In the genomic region with DNA sequence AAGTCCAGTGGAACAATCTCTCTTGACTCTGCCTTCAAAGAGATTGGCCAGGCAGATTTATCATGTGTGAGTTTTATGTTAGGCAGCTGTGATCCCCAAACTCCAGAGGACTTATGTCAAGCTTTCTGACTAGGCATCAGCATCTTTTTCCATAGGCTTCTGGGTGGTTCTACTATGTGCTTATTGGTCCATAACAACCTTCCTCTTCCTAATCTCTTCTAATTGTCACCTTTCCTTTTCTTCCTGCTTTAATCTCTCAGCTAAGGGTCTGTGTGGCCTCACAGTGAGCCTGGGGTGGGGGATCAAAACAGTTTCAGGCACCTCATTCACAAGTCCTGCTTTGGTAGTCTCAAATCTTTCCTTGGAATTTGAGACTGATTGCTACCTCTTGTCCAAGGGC, we compare ENCODE assay signal across 30 cellular contexts.
"Had no signal": no experiment of that assay in that cellular context is flagged by ENCODE, and none has a peak within 500 bp of the region (broad histone marks: within the 10 kb centered on the region; RNA-seq: fewer than 3 reads in every experiment).

No MANE protein-coding gene starts in this region.

- H3K27ac ChIP-seq: neutrophil, pancreas, psoas muscle, right lobe of liver, sigmoid colon, skin epidermis, spleen, suprapubic skin, testis, tibial artery, transverse colon, upper lobe of right lung, uterus had no signal

- H3K4me1 Mint-ChIP-seq: natural killer cell; stimulated activated memory B cell treated with anti-CD40 and anti-IgM and Interleukin-4, amounts not matched to agents 10 μg/mL and 1 μg/mL and 100 μg/mL, for 72 hours; stimulated activated naive CD8-positive, alpha-beta T cell treated with anti-CD3 and anti-CD28 coated beads, Interleukin-15, amount 100 ng/mL, for 72 hours had no signal

- DNase-seq: naive thymus-derived CD4-positive, alpha-beta T cell; natural killer cell; nucleus accumbens; pancreas; psoas muscle; right cardiac atrium; right lobe of liver; sigmoid colon; spleen; stimulated activated CD4-positive, alpha-beta T cell treated with anti-CD3 and anti-CD28 coated beads, Interleukin-12 subunit alpha, Interleukin-12 subunit beta, amount 100 ng/mL, for 4 hours; stimulated activated CD4-positive, alpha-beta T cell treated with anti-CD3 and anti-CD28 coated beads, Interleukin-1b, Interleukin-23, amount 100 ng/mL, for 48 hours; stimulated activated CD4-positive, alpha-beta T cell treated with anti-CD3 and anti-CD28 coated beads, Interleukin-4, amount 100 ng/mL, for 1 hour; stimulated activated CD4-positive, alpha-beta T cell treated with anti-CD3 and anti-CD28 coated beads, Interleukin-4, amount 100 ng/mL, for 4 hours; stimulated activated CD8-positive, alpha-beta memory T cell treated with anti-CD3 and anti-CD28 coated beads, Interleukin-4, amount 100 ng/mL, for 48 hours; stimulated activated naive CD4-positive, alpha-beta T cell; stimulated activated naive CD8-positive, alpha-beta T cell treated with anti-CD3 and anti-CD28 coated beads, Interleukin-15, amount 100 ng/mL, for 72 hours; stimulated activated naive CD8-positive, alpha-beta T cell treated with anti-CD3 and anti-CD28 coated beads, Interleukin-15, Interleukin-2, amounts not matched to agents 100 U/mL and 50 U/mL, for 24 hours; substantia nigra; testis; tibial artery; transverse colon; upper lobe of right lung; uterus had no signal

- H3K9me3 Mint-ChIP-seq: naive thymus-derived CD4-positive, alpha-beta T cell; natural killer cell; nephron; stimulated activated memory B cell treated with anti-CD40 and anti-IgM and Interleukin-4, amounts not matched to agents 10 μg/mL and 1 μg/mL and 100 μg/mL, for 72 hours; stimulated activated naive CD8-positive, alpha-beta T cell treated with anti-CD3 and anti-CD28 coated beads, Interleukin-15, amount 100 ng/mL, for 72 hours; type B pancreatic cell had no signal

- H3K4me3 Mint-ChIP-seq: naive thymus-derived CD4-positive, alpha-beta T cell; natural killer cell; nephron; stimulated activated memory B cell treated with anti-CD40 and anti-IgM and Interleukin-4, amounts not matched to agents 10 μg/mL and 1 μg/mL and 100 μg/mL, for 72 hours; stimulated activated naive CD8-positive, alpha-beta T cell treated with anti-CD3 and anti-CD28 coated beads, Interleukin-15, amount 100 ng/mL, for 72 hours; type B pancreatic cell had no signal

- H3K36me3 ChIP-seq: neutrophil, pancreas, right lobe of liver, sigmoid colon, spleen, suprapubic skin, tibial artery, transverse colon, upper lobe of right lung, uterus had no signal

- H3K9me3 ChIP-seq: neutrophil, pancreas, psoas muscle, right lobe of liver, sigmoid colon, spleen, suprapubic skin, testis, tibial artery, transverse colon, upper lobe of right lung, uterus had no signal

- H3K36me3 Mint-ChIP-seq: naive thymus-derived CD4-positive, alpha-beta T cell; natural killer cell; stimulated activated memory B cell treated with anti-CD40 and anti-IgM and Interleukin-4, amounts not matched to agents 10 μg/mL and 1 μg/mL and 100 μg/mL, for 72 hours; type B pancreatic cell had no signal

- H3K27me3 ChIP-seq: right lobe of liver, sigmoid colon, spleen, suprapubic skin, testis, tibial artery, transverse colon, upper lobe of right lung, uterus had no signal

- H3K4me3 ChIP-seq: pancreas, psoas muscle, right lobe of liver, sigmoid colon, skin epidermis, smooth muscle cell, spleen, suprapubic skin, testis, tibial artery, transverse colon, upper lobe of right lung, uterus had no signal

- H3K27me3 Mint-ChIP-seq: stimulated activated memory B cell treated with anti-CD40 and anti-IgM and Interleukin-4, amounts not matched to agents 10 μg/mL and 1 μg/mL and 100 μg/mL, for 72 hours had no signal

- H3K4me2 ChIP-seq: smooth muscle cell had no signal

- H3K4me1 ChIP-seq: pancreas, psoas muscle, right lobe of liver, suprapubic skin, testis, upper lobe of right lung, uterus had no signal

- H3K27ac Mint-ChIP-seq: naive thymus-derived CD4-positive, alpha-beta T cell; natural killer cell; nephron; stimulated activated memory B cell treated with anti-CD40 and anti-IgM and Interleukin-4, amounts not matched to agents 10 μg/mL and 1 μg/mL and 100 μg/mL, for 72 hours; stimulated activated naive CD8-positive, alpha-beta T cell treated with anti-CD3 and anti-CD28 coated beads, Interleukin-15, amount 100 ng/mL, for 72 hours; type B pancreatic cell had no signal
